In genomic region chr19:1445185-1445931, GRCh38 we compare ENCODE assay signal across 8 cellular contexts. TPM values are rescaled to one million over a fixed set of nuclear protein-coding genes. Genes with fewer than 3 reads are reported as not detected.
DNase-seq lines count a peak whose midpoint lies in the region; ATAC-seq and TF ChIP-seq lines count a peak whose summit lies in the region.

No MANE protein-coding gene starts in this region.

- no peaks in the 10 kb centered on the region for H3K9me3 Mint-ChIP-seq in activated naive CD8-positive, alpha-beta T cell treated with anti-CD3 and anti-CD28 coated beads, Interleukin-2, amount 10 ng/mL, durations not matched to agents 7 days and 5 days

- H2BK15ac ChIP-seq in IMR-90 (ENCODE audit: low read depth, low read length) = no peak overlapping the region

- H3K4me1 ChIP-seq in IMR-90 (ENCODE audit: control insufficient read depth, insufficient read depth, low read length) (peaks cover 5% of the 10 kb centered on the region; the same call in 1 of the 2 replicates), heart right ventricle (peaks cover 11 to 34% (median 29%) of the 10 kb centered on the region in 9 donors)

- H3K27ac ChIP-seq in IMR-90 (ENCODE audit: insufficient read depth, low read length) = no peak overlapping the region
- H3K27ac ChIP-seq in heart right ventricle = peak overlapping the region in 1 of 10 donors; percentile 54

- H3K4me3 ChIP-seq in AG10803 (ENCODE audit: low read length) (peak overlapping the region; percentile 43), IMR-90 (ENCODE audit: insufficient read depth, low read depth, low read length) (peak overlapping the region; percentile 47), heart right ventricle (peak overlapping the region in 9 of 10 donors; percentile 18 to 57 (median 47))

- TF ChIP-seq RAD21 in IMR-90 (IDR thresholded peaks at IDR 0.05; ENCODE audit: low read length) = peak; percentile 45

- TF ChIP-seq POLR2A in IMR-90 (IDR thresholded peaks at IDR 0.05; ENCODE audit: low read depth, low read length) = no peak

- H3K56ac ChIP-seq in IMR-90 (ENCODE audit: extremely low read depth, insufficient read depth, low read length) = peak overlapping the region; percentile 6; the same call in 1 of the 2 replicates

- H3K27me3 Mint-ChIP-seq in activated naive CD8-positive, alpha-beta T cell treated with anti-CD3 and anti-CD28 coated beads, Interleukin-2, amount 10 ng/mL, durations not matched to agents 7 days and 5 days = peaks cover 30% of the 10 kb centered on the region

- H3K9me1 ChIP-seq in IMR-90 (ENCODE audit: insufficient read depth, low read length) = no peaks in the 10 kb centered on the region

- BruUV-seq in IMR-90 (replicated peaks; lab: Mats Ljungman, UMichigan) = no TSS peak

- no peak overlapping the region; the same call in 1 of the 2 replicates for H3K4ac ChIP-seq in IMR-90 (ENCODE audit: low read depth, low read length)

- peaks cover 13 to 26% of the 10 kb centered on the region in 2 experiments; a peak in 3 of 4 replicates for H3K79me1 ChIP-seq in IMR-90 (ENCODE audit: low read depth in 1 of 2, low read length in 2 of 2)

- H4K20me1 ChIP-seq in IMR-90 (ENCODE audit: insufficient read depth, low read length) = peaks cover 54% of the 10 kb centered on the region

- intact Hi-C loops in IMR-90 (cut with micrococcal nuclease) (no loop called here), heart right ventricle (cut with DNase I) (loop anchor here in 2 of 10 donors (10.0 kb wide), 1 partner anchor 69 kb away; the partner anchor contains the start of gene ADAMTSL5 (in 2 of the 2)), posterior vena cava (cut with DNase I) (no loop called here)

- H4K8ac ChIP-seq in IMR-90 (ENCODE audit: low read depth in 2 of 2, low read length in 2 of 2) = peak overlapping the region in 1 of 2 experiments; percentile 73; a peak in 1 of 4 replicates

- no peak overlapping the region; the same call in 1 of the 2 replicates for H3K14ac ChIP-seq in IMR-90 (replicated peaks; ENCODE audit: low read depth, low read length)

- dilution Hi-C loops in IMR-90 (cut with HindIII; ENCODE audit: low sequenced_read_pairs, unreplicated experiment) = no loop called here

- H2BK20ac ChIP-seq in IMR-90 (ENCODE audit: low read depth, low read length) = no peak overlapping the region

- peaks cover 23% of the 10 kb centered on the region for H3K36me3 ChIP-seq in IMR-90 (ENCODE audit: control insufficient read depth, insufficient read depth, low read length)
- peaks cover 0 to 32% (median 19%) of the 10 kb centered on the region in 9 donors for H3K36me3 ChIP-seq in heart right ventricle

- peak; percentile 71 for ATAC-seq in GM19025 (IDR thresholded peaks at IDR 0.05; ENCODE audit: low read depth, unreplicated experiment)
- peak; percentile 85 for ATAC-seq in IMR-90 (ENCODE audit: low read depth)
- ATAC-seq in activated naive CD8-positive, alpha-beta T cell treated with anti-CD3 and anti-CD28 coated beads, Interleukin-2, amount 10 ng/mL, durations not matched to agents 7 days and 5 days (ENCODE audit: low read depth) = peak; percentile 93
- ATAC-seq in heart right ventricle = peak; percentile 87 to 92 (median 88)

- 1% methylated on average over 16 of the region's 70 CpGs; no CpG with 5 or more reads in 1 of the 2 experiments for WGBS in IMR-90 (ENCODE audit: extremely low coverage in 2 of 2, insufficient read length in 1 of 2), 2 experiments
- WGBS in heart right ventricle, 2 donors = 3 to 4% methylated on average over 65 to 70 of the region's 70 CpGs

- peaks cover 8% of the 10 kb centered on the region for H3K4me1 Mint-ChIP-seq in activated naive CD8-positive, alpha-beta T cell treated with anti-CD3 and anti-CD28 coated beads, Interleukin-2, amount 10 ng/mL, durations not matched to agents 7 days and 5 days

- POLR2A ChIA-PET in IMR-90 (lab: Charles Lee; ENCODE audit: unreplicated experiment) = no interaction called here
- POLR2A ChIA-PET in activated naive CD8-positive, alpha-beta T cell treated with anti-CD3 and anti-CD28 coated beads, Interleukin-2, amount 10 ng/mL, durations not matched to agents 7 days and 5 days (lab: Charles Lee) = interaction anchor here (1.4 to 1.6 kb wide), 2 partner anchors 24 to 201 kb away, joined by 3 to 4 read pairs; no protein-coding TSS in a partner anchor

- peak; percentile 29 for DNase-seq in AG10803 (ENCODE audit: low read depth)
- peak; percentile 35 for DNase-seq in IMR-90
- peak; percentile 42 for DNase-seq in SKM-1 (lab: John Stamatoyannopoulos, UW; ENCODE audit: unreplicated experiment)
- peak; percentile 94 for DNase-seq in activated naive CD8-positive, alpha-beta T cell treated with anti-CD3 and anti-CD28 coated beads, Interleukin-2, amount 10 ng/mL, durations not matched to agents 7 days and 5 days
- DNase-seq in heart right ventricle = peak; percentile 46 to 75
- peak; percentile 89 for DNase-seq in posterior vena cava (ENCODE audit: low spot score)
- peak; percentile 67 for DNase-seq in ureter (ENCODE audit: low spot score)

- no peak overlapping the region for H3K18ac ChIP-seq in IMR-90 (ENCODE audit: low read depth, low read length)

- CTCF ChIA-PET in IMR-90 (lab: Yijun Ruan, JAX) = no interaction called here

- 0 out of 2 replicates have a peak overlapping the region, but pooled peaks have one; percentile 32 for H2BK120ac ChIP-seq in IMR-90 (ENCODE audit: low read depth, low read length)

- peak overlapping the region; percentile 80 for H3K4me3 Mint-ChIP-seq in activated naive CD8-positive, alpha-beta T cell treated with anti-CD3 and anti-CD28 coated beads, Interleukin-2, amount 10 ng/mL, durations not matched to agents 7 days and 5 days

- no peak overlapping the region for H4K5ac ChIP-seq in IMR-90 (ENCODE audit: low read depth, low read length)

- peaks cover 8% of the 10 kb centered on the region for H3K36me3 Mint-ChIP-seq in activated naive CD8-positive, alpha-beta T cell treated with anti-CD3 and anti-CD28 coated beads, Interleukin-2, amount 10 ng/mL, durations not matched to agents 7 days and 5 days

- no peak overlapping the region for H3K9ac ChIP-seq in IMR-90 (ENCODE audit: low read depth, low read length)

- H3K4me2 ChIP-seq in IMR-90 (ENCODE audit: low read depth, low read length) = peak overlapping the region; percentile 55

- H2AK9ac ChIP-seq in IMR-90 (replicated peaks; ENCODE audit: low read depth, low read length, poor library complexity) = peak overlapping the region; percentile 78

- H3K27me3 ChIP-seq in IMR-90 (ENCODE audit: control insufficient read depth, insufficient read depth, low read length) = peaks cover 35% of the 10 kb centered on the region
- H3K27me3 ChIP-seq in heart right ventricle = peaks cover 28 to 56% (median 50%) of the 10 kb centered on the region in 7 donors

- TF ChIP-seq CTCF in AG10803 (conservative IDR thresholded peaks at IDR 0.05; ENCODE audit: low read length) (peak; percentile 41; the same call in 1 of the 2 replicates), IMR-90 (conservative IDR thresholded peaks at IDR 0.05; ENCODE audit: low read depth, low read length) (peak; percentile 86), heart right ventricle (IDR thresholded peaks at IDR 0.05) (peak; percentile 86 to 98 (median 93))

- in situ Hi-C loops in IMR-90 (cut with MboI; ENCODE audit: low sequenced_read_pairs) = no loop called here

- H2AK5ac ChIP-seq in IMR-90 (ENCODE audit: low read depth, low read length) = peak overlapping the region; percentile 88

- H3K9me3 ChIP-seq in IMR-90 (ENCODE audit: control insufficient read depth, insufficient read depth, low read length) (no peaks in the 10 kb centered on the region), heart right ventricle (no peaks in the 10 kb centered on the region)

- H3K27ac Mint-ChIP-seq in activated naive CD8-positive, alpha-beta T cell treated with anti-CD3 and anti-CD28 coated beads, Interleukin-2, amount 10 ng/mL, durations not matched to agents 7 days and 5 days = peak overlapping the region; percentile 65

- H4K91ac ChIP-seq in IMR-90 (ENCODE audit: insufficient read depth, low read depth, low read length) = no peak overlapping the region

- H2AFZ ChIP-seq in IMR-90 (replicated peaks; ENCODE audit: low read length, poor library complexity) = peak overlapping the region; percentile 91

- H3K23ac ChIP-seq in IMR-90 (ENCODE audit: low read depth, low read length) = no peak overlapping the region

- H2BK5ac ChIP-seq in IMR-90 (ENCODE audit: low read depth, low read length, poor library complexity, severe bottlenecking) = no peak overlapping the region

RNA-seq across cellular contexts. Expression of gene APC2, which starts 4.6 kb away (rescaled TPM):
- total RNA-seq in IMR-90 (2012; rRNA removed) (0.28 and 0.36 TPM in 2 replicates), heart right ventricle (under 1 TPM in 9 of 10 donors, not detected in 1; 0.02 to 0.23 (median 0.08) TPM), posterior vena cava (under 1 TPM; 0.05 to 0.10 TPM), ureter (0.26 TPM)
- polyA plus RNA-seq in IMR-90 (2012; rRNA removed) (0.41 and 0.42 TPM in 2 replicates), heart right ventricle (under 1 TPM; 0.13 to 0.15 TPM)
- 0.17 and 0.55 TPM in 2 replicates for polyA plus RNA-seq in IMR-90 (2012; cell fraction: cytosol; rRNA removed)
- 0.89 and 2.3 TPM in 2 replicates for polyA plus RNA-seq in IMR-90 (2012; cell fraction: nucleus; rRNA removed; ENCODE audit: low replicate concordance)
- total RNA-seq in activated naive CD8-positive, alpha-beta T cell treated with anti-CD3 and anti-CD28 coated beads, Interleukin-2, amount 10 ng/mL, durations not matched to agents 7 days and 5 days = under 1 TPM; 0.06 to 0.11 TPM

RNA-seq across cellular contexts. Expression of gene RPS15, which starts 7.2 kb away (rescaled TPM):
- 834 and 1,179 TPM in 2 replicates for total RNA-seq in IMR-90 (2012; rRNA removed)
- 1,855 and 2,269 TPM in 2 replicates for polyA plus RNA-seq in IMR-90 (2012; rRNA removed)
- polyA plus RNA-seq in IMR-90 (2012; cell fraction: cytosol; rRNA removed) = 15,264 and 18,725 TPM in 2 replicates
- polyA plus RNA-seq in IMR-90 (2012; cell fraction: nucleus; rRNA removed; ENCODE audit: low replicate concordance) = 1,510 and 3,480 TPM in 2 replicates
- total RNA-seq in activated naive CD8-positive, alpha-beta T cell treated with anti-CD3 and anti-CD28 coated beads, Interleukin-2, amount 10 ng/mL, durations not matched to agents 7 days and 5 days = 1,000 to 10,000 TPM; 1,438 to 1,457 TPM
- total RNA-seq in heart right ventricle = 100 to 1,000 TPM; 480 to 720 (median 539) TPM
- polyA plus RNA-seq in heart right ventricle = 1,000 to 10,000 TPM; 2,400 to 3,724 TPM
- 100 to 1,000 TPM; 722 to 743 TPM for total RNA-seq in posterior vena cava
- 1,085 TPM for total RNA-seq in ureter

RNA-seq across cellular contexts. Expression of gene C19orf25, which starts 33.7 kb away (rescaled TPM):
- total RNA-seq in IMR-90 (2012; rRNA removed) (10.4 and 10.6 TPM in 2 replicates), heart right ventricle (10 to 100 TPM; 12.7 to 19.9 (median 15.2) TPM), posterior vena cava (10 to 100 TPM; 16.2 to 17.3 TPM), ureter (23.9 TPM)
- polyA plus RNA-seq in IMR-90 (2012; rRNA removed) (34.9 and 40.8 TPM in 2 replicates), heart right ventricle (10 to 100 TPM; 28.4 to 29.8 TPM)
- 36.9 and 49.4 TPM in 2 replicates for polyA plus RNA-seq in IMR-90 (2012; cell fraction: cytosol; rRNA removed)
- 25.0 and 47.9 TPM in 2 replicates for polyA plus RNA-seq in IMR-90 (2012; cell fraction: nucleus; rRNA removed; ENCODE audit: low replicate concordance)
- total RNA-seq in activated naive CD8-positive, alpha-beta T cell treated with anti-CD3 and anti-CD28 coated beads, Interleukin-2, amount 10 ng/mL, durations not matched to agents 7 days and 5 days = 10 to 100 TPM; 48.0 to 51.2 TPM

RNA-seq across cellular contexts. Expression of gene DAZAP1, which starts 38.0 kb away (rescaled TPM):
- total RNA-seq in IMR-90 (2012; rRNA removed) (22.0 and 35.3 TPM in 2 replicates), heart right ventricle (100 to 1,000 TPM in 2 of 10 donors, 10 to 100 TPM in 8; 56.7 to 111 (median 73.8) TPM), posterior vena cava (10 to 100 TPM; 59.7 to 75.8 TPM), ureter (137 TPM)
- polyA plus RNA-seq in IMR-90 (2012; rRNA removed) (62.8 and 63.6 TPM in 2 replicates), heart right ventricle (10 to 100 TPM; 82.6 to 91.3 TPM)
- 32.2 and 39.6 TPM in 2 replicates for polyA plus RNA-seq in IMR-90 (2012; cell fraction: cytosol; rRNA removed)
- polyA plus RNA-seq in IMR-90 (2012; cell fraction: nucleus; rRNA removed; ENCODE audit: low replicate concordance) = 127 and 151 TPM in 2 replicates
- 100 to 1,000 TPM; 214 to 217 TPM for total RNA-seq in activated naive CD8-positive, alpha-beta T cell treated with anti-CD3 and anti-CD28 coated beads, Interleukin-2, amount 10 ng/mL, durations not matched to agents 7 days and 5 days

RNA-seq across cellular contexts. Expression of gene GAMT, which starts 44.0 kb away (rescaled TPM):
- 22.8 and 23.9 TPM in 2 replicates for total RNA-seq in IMR-90 (2012; rRNA removed)
- 51.8 and 63.6 TPM in 2 replicates for polyA plus RNA-seq in IMR-90 (2012; rRNA removed)
- polyA plus RNA-seq in IMR-90 (2012; cell fraction: cytosol; rRNA removed) = 37.4 and 106 TPM in 2 replicates
- polyA plus RNA-seq in IMR-90 (2012; cell fraction: nucleus; rRNA removed; ENCODE audit: low replicate concordance) = 22.7 and 61.5 TPM in 2 replicates
- total RNA-seq in activated naive CD8-positive, alpha-beta T cell treated with anti-CD3 and anti-CD28 coated beads, Interleukin-2, amount 10 ng/mL, durations not matched to agents 7 days and 5 days = 10 to 100 TPM; 17.9 to 18.9 TPM
- 10 to 100 TPM; 53.4 to 89.2 (median 72.1) TPM for total RNA-seq in heart right ventricle
- polyA plus RNA-seq in heart right ventricle = 100 to 1,000 TPM in 1 of 2 donors, 10 to 100 TPM in 1; 30.8 to 260 TPM
- 10 to 100 TPM in 1 of 2 donors, 1 to 10 TPM in 1; 8.7 to 12.8 TPM for total RNA-seq in posterior vena cava
- 9.3 TPM for total RNA-seq in ureter

Comparison
In these comparisons a context has a peak if more than half of its experiments do, and no peak if none do; other contexts are left out.
1. DNase-seq: peak in every context shown above with its lines; median percentile 94 in activated naive CD8-positive, alpha-beta T cell treated with anti-CD3 and anti-CD28 coated beads, Interleukin-2, amount 10 ng/mL, durations not matched to agents 7 days and 5 days; 89 in posterior vena cava; 67 in ureter; 60 in heart right ventricle; 42 in SKM-1; 35 in IMR-90; 29 in AG10803.
2. CTCF ChIP-seq: peak in every context shown above with its lines; median percentile 93 in heart right ventricle; 86 in IMR-90; 41 in AG10803.